Comparison of ENCODE assay signal across 15 cellular contexts in the genomic region with DNA sequence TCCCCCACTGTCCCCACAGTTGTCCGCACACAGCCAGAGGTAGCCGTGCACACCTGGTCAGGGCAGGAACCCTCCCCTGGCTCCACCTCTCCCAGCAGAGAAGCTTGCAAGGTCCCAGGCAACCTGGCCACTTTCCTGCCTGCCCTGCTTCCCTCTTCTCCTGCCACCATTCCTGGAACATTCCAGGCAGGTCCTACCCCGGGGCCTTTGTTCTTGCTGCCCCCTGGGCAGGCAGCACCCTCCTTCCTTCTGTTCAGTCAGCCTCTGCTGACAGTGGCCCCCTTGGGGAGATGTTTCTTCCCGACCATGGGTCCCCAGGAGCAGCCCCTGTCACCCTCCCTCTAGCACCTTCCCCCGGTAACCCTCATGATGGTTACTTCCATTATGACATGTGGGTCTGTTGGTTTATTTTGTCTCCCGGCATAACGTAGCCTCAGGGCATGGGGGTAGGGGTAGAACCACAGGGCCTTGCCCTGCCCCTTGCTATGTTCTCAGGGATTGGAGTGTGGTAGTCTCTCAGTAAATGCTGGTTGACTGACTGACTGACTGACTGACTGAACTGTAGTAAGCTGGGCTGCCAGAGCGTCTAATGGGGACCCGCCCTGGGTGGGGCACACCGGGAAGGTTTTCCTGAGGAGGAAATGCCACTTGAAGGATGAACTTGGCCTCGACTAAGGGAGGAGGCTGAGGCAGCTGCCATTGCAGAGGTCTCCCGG. TPM values are rescaled to one million over a fixed set of nuclear protein-coding genes. Genes with fewer than 3 reads are reported as not detected.
DNase-seq lines count a peak whose midpoint lies in the region; ATAC-seq and TF ChIP-seq lines count a peak whose summit lies in the region.
"Had no signal": no experiment of that assay in that cellular context is flagged by ENCODE, and none has a peak within 500 bp of the region (broad histone marks: within the 10 kb centered on the region; RNA-seq: fewer than 3 reads in every experiment).

No MANE protein-coding gene starts in this region.

- H3K9me2 ChIP-seq in PC-9 (ENCODE audit: insufficient read depth): no peaks in the 10 kb centered on the region

- DNase-seq in Calu3 (no peak), PC-9 (no peak), islet precursor cell (peak; percentile 71), NCI-H446 (lab: John Stamatoyannopoulos, UW) (no peak)
- DNase-seq in stimulated activated naive B cell treated with anti-CD40 and anti-IgM and Interleukin-4, amounts not matched to agents 10 μg/mL and 1 μg/mL and 100 μg/mL, for 72 hours: no peak
- DNase-seq in activated effector memory CD4-positive, alpha-beta T cell treated with anti-CD3 and anti-CD28 coated beads, Interleukin-2, amount 50 U/mL, for 16 hours: no peak
- DNase-seq: activated CD4-positive, alpha-beta memory T cell treated with anti-CD3 and anti-CD28 coated beads, Interleukin-2, amount 10 ng/mL, durations not matched to agents 7 days and 5 days; CD8-positive, alpha-beta T cell; dermis blood vessel endothelial cell; EL; ovary had no signal

- H3K9me3 Mint-ChIP-seq in Calu3 (ENCODE audit: low read depth, unreplicated experiment): no peaks in the 10 kb centered on the region
- no peaks in the 10 kb centered on the region for H3K9me3 Mint-ChIP-seq in stimulated activated naive B cell treated with anti-CD40 and anti-IgM and Interleukin-4, amounts not matched to agents 10 μg/mL and 1 μg/mL and 100 μg/mL, for 72 hours
- H3K9me3 Mint-ChIP-seq: activated CD4-positive, alpha-beta memory T cell treated with anti-CD3 and anti-CD28 coated beads, Interleukin-2, amount 10 ng/mL, durations not matched to agents 7 days and 5 days; activated T-helper 1 cell treated with anti-CD3 and anti-CD28 coated beads, Interleukin-12 subunit alpha, Interleukin-12 subunit beta, Interleukin-2, Interleukin-4 antibody, amounts not matched to agents 30 ng/mL and 10 ng/mL and 1 ng/mL, durations not matched to agents 14 hours and 24 hours and 36 hours; CD8-positive, alpha-beta T cell had no signal

- no peaks in the 10 kb centered on the region for H3K36me3 ChIP-seq in PC-9 (ENCODE audit: low read depth)
- H3K36me3 ChIP-seq: ovary had no signal

- H3K4me2 ChIP-seq in PC-9: 0 out of 2 replicates have a peak overlapping the region, but pooled peaks have one; percentile 10

- no peak overlapping the region for H2AFZ ChIP-seq in PC-9

- H3K79me2 ChIP-seq in PC-9 (ENCODE audit: low read depth): peaks cover 76% of the 10 kb centered on the region

- no peak overlapping the region for H3K27ac ChIP-seq in PC-9
- H3K27ac ChIP-seq: ovary had no signal

- H3K27me3 ChIP-seq in PC-9 (ENCODE audit: insufficient read depth, low read depth): no peaks in the 10 kb centered on the region
- H3K27me3 ChIP-seq: ovary had no signal

- H4K20me1 ChIP-seq in PC-9 (ENCODE audit: insufficient read depth): peaks cover 82% of the 10 kb centered on the region

- CTCF ChIA-PET in Calu3 (lab: Charles Lee) (interaction anchor here (1.2 kb wide), 1 partner anchor 20 kb away, joined by 4 read pairs; no protein-coding TSS in a partner anchor), PC-9 (lab: Charles Lee) (interaction anchor here (0.6 kb wide), 1 partner anchor 50 kb away, joined by 9 read pairs; no protein-coding TSS in a partner anchor)

- H3K36me3 Mint-ChIP-seq in Calu3 (ENCODE audit: insufficient read depth, unreplicated experiment): peaks cover 19% of the 10 kb centered on the region
- peaks cover 4 to 6% of the 10 kb centered on the region in 2 donors for H3K36me3 Mint-ChIP-seq in stimulated activated naive B cell treated with anti-CD40 and anti-IgM and Interleukin-4, amounts not matched to agents 10 μg/mL and 1 μg/mL and 100 μg/mL, for 72 hours
- H3K36me3 Mint-ChIP-seq: CD8-positive, alpha-beta T cell had no signal

- H3K4me1 ChIP-seq in PC-9 (replicated peaks; ENCODE audit: insufficient read depth): peaks cover 9% of the 10 kb centered on the region

- H3K4me1 Mint-ChIP-seq in Calu3 (ENCODE audit: low read depth, unreplicated experiment): peaks cover 71% of the 10 kb centered on the region
- H3K4me1 Mint-ChIP-seq in stimulated activated naive B cell treated with anti-CD40 and anti-IgM and Interleukin-4, amounts not matched to agents 10 μg/mL and 1 μg/mL and 100 μg/mL, for 72 hours: peaks cover 31 to 49% of the 10 kb centered on the region in 2 donors

- H3F3A ChIP-seq in PC-9 (ENCODE audit: insufficient read depth, low read depth): no peaks in the 10 kb centered on the region

- intact Hi-C loops in Calu3 (cut with micrococcal nuclease; ENCODE audit: unreplicated experiment) (no loop called here), PC-9 (cut with micrococcal nuclease; ENCODE audit: unreplicated experiment) (no loop called here)

- TF ChIP-seq CTCF in Calu3 (IDR thresholded peaks at IDR 0.05; ENCODE audit: unreplicated experiment): no peak
- no peak for TF ChIP-seq CTCF in PC-9 (conservative IDR thresholded peaks at IDR 0.05)

- no peak for ATAC-seq in stimulated activated naive B cell treated with anti-CD40 and anti-IgM and Interleukin-4, amounts not matched to agents 10 μg/mL and 1 μg/mL and 100 μg/mL, for 72 hours (replicated peaks)
- no peak for ATAC-seq in activated CD4-positive, CD25-positive, alpha-beta regulatory T cell treated with anti-CD3 and anti-CD28 coated beads, Interleukin-2, amount 50 U/mL, for 24 hours
- ATAC-seq: CD8-positive, alpha-beta T cell; GM12878 had no signal

- peak overlapping the region; percentile 12 for H3K27ac Mint-ChIP-seq in Calu3 (ENCODE audit: unreplicated experiment)
- peak overlapping the region; percentile 22 for H3K27ac Mint-ChIP-seq in stimulated activated naive B cell treated with anti-CD40 and anti-IgM and Interleukin-4, amounts not matched to agents 10 μg/mL and 1 μg/mL and 100 μg/mL, for 72 hours
- H3K27ac Mint-ChIP-seq: activated CD4-positive, alpha-beta memory T cell treated with anti-CD3 and anti-CD28 coated beads, Interleukin-2, amount 10 ng/mL, durations not matched to agents 7 days and 5 days; activated T-helper 1 cell treated with anti-CD3 and anti-CD28 coated beads, Interleukin-12 subunit alpha, Interleukin-12 subunit beta, Interleukin-2, Interleukin-4 antibody, amounts not matched to agents 30 ng/mL and 10 ng/mL and 1 ng/mL, durations not matched to agents 14 hours and 24 hours and 36 hours; CD8-positive, alpha-beta T cell had no signal

- no peaks in the 10 kb centered on the region for H3K9me3 ChIP-seq in PC-9 (ENCODE audit: insufficient read depth, low read depth)
- H3K9me3 ChIP-seq: ovary had no signal

- peak overlapping the region; percentile 4 for H3K4me3 Mint-ChIP-seq in Calu3 (ENCODE audit: low read depth, unreplicated experiment)
- H3K4me3 Mint-ChIP-seq in stimulated activated naive B cell treated with anti-CD40 and anti-IgM and Interleukin-4, amounts not matched to agents 10 μg/mL and 1 μg/mL and 100 μg/mL, for 72 hours: peak overlapping the region in 1 of 2 donors; percentile 26
- H3K4me3 Mint-ChIP-seq: activated CD4-positive, alpha-beta memory T cell treated with anti-CD3 and anti-CD28 coated beads, Interleukin-2, amount 10 ng/mL, durations not matched to agents 7 days and 5 days; activated T-helper 1 cell treated with anti-CD3 and anti-CD28 coated beads, Interleukin-12 subunit alpha, Interleukin-12 subunit beta, Interleukin-2, Interleukin-4 antibody, amounts not matched to agents 30 ng/mL and 10 ng/mL and 1 ng/mL, durations not matched to agents 14 hours and 24 hours and 36 hours; CD8-positive, alpha-beta T cell had no signal

- POLR2A ChIA-PET in PC-9 (lab: Charles Lee; ENCODE audit: unreplicated experiment): no interaction called here

- BruUV-seq in Calu3 (replicated peaks; lab: Mats Ljungman, UMichigan) (no TSS peak), PC-9 (replicated peaks; lab: Mats Ljungman, UMichigan) (no TSS peak)

- H3K27me3 Mint-ChIP-seq in Calu3 (ENCODE audit: unreplicated experiment): no peaks in the 10 kb centered on the region
- H3K27me3 Mint-ChIP-seq in stimulated activated naive B cell treated with anti-CD40 and anti-IgM and Interleukin-4, amounts not matched to agents 10 μg/mL and 1 μg/mL and 100 μg/mL, for 72 hours: no peaks in the 10 kb centered on the region
- H3K27me3 Mint-ChIP-seq: activated CD4-positive, alpha-beta memory T cell treated with anti-CD3 and anti-CD28 coated beads, Interleukin-2, amount 10 ng/mL, durations not matched to agents 7 days and 5 days had no signal

- no peak overlapping the region for H3K4me3 ChIP-seq in PC-9
- H3K4me3 ChIP-seq: GM12878, ovary had no signal

RNA-seq across cellular contexts. Expression of gene PAK4, which starts 10.8 kb away (rescaled TPM):
- total RNA-seq in Calu3 (2022) (75.7 and 89.2 TPM in 2 replicates), PC-9 (2021) (77.8 and 90.2 TPM in 2 replicates)

RNA-seq across cellular contexts. Expression of gene ACP7, which starts 52.2 kb away (rescaled TPM):
- total RNA-seq in Calu3 (2022): 6.6 and 9.5 TPM in 2 replicates
- total RNA-seq in PC-9 (2021): 3.8 and 5.4 TPM in 2 replicates
- total RNA-seq: activated CD4-positive, alpha-beta memory T cell treated with anti-CD3 and anti-CD28 coated beads, Interleukin-2, amount 10 ng/mL, durations not matched to agents 7 days and 5 days; activated T-helper 1 cell treated with anti-CD3 and anti-CD28 coated beads, Interleukin-12 subunit alpha, Interleukin-12 subunit beta, Interleukin-2, Interleukin-4 antibody, amounts not matched to agents 30 ng/mL and 10 ng/mL and 1 ng/mL, durations not matched to agents 14 hours and 24 hours and 36 hours; CD8-positive, alpha-beta T cell; dermis blood vessel endothelial cell; GM12878; lung microvascular endothelial cell; ovary had no signal
